ENCODE assay signal across 15 cellular contexts in genomic region chr9:100715100-100715379, GRCh38.
DNase-seq lines count a peak whose midpoint lies in the region; ATAC-seq and TF ChIP-seq lines count a peak whose summit lies in the region.
"Had no signal": no experiment of that assay in that cellular context is flagged by ENCODE, and none has a peak within 500 bp of the region (broad histone marks: within the 10 kb centered on the region; RNA-seq: fewer than 3 reads in every experiment).

No MANE protein-coding gene starts in this region.

- POLR2A ChIA-PET in OCI-LY7 (lab: Charles Lee) = no interaction called here

- BruUV-seq in OCI-LY7 (replicated peaks; lab: Mats Ljungman, UMichigan) = no TSS peak

- intact Hi-C loops in OCI-LY7 (cut with micrococcal nuclease; ENCODE audit: unreplicated experiment) = no loop called here

- H3K4me1 Mint-ChIP-seq in brain = peaks cover 17% of the 10 kb centered on the region
- H3K4me1 Mint-ChIP-seq: IgD-negative memory B cell, T-cell had no signal

- peak; percentile 52 for DNase-seq in NCI-H748 (lab: John Stamatoyannopoulos, UW; ENCODE audit: unreplicated experiment)
- no peak for DNase-seq in NCI-H748 treated with DMSO at 0.1 percent for 48 hours (lab: John Stamatoyannopoulos, UW)
- DNase-seq in retina = peak; percentile 75
- no peak for DNase-seq in NCI-H345 (lab: John Stamatoyannopoulos, UW)
- DNase-seq in OCI-LY7 (ENCODE audit: low spot score) = no peak
- DNase-seq: DMS 273 treated with DMSO at 0.1 percent for 48 hours had no signal

- no peaks in the 10 kb centered on the region for H3K27me3 Mint-ChIP-seq in brain

- peak overlapping the region; percentile 4 to 92 (median 82) for H3K27ac Mint-ChIP-seq in brain
- H3K27ac Mint-ChIP-seq: CD4-positive, alpha-beta T cell; IgD-negative memory B cell; T-cell had no signal

- TF ChIP-seq CTCF in brain (conservative IDR thresholded peaks at IDR 0.05) (no peak), OCI-LY7 (conservative IDR thresholded peaks at IDR 0.05; ENCODE audit: low read length) (no peak)

- H3K4me2 ChIP-seq in OCI-LY7 (ENCODE audit: low read length) = no peak overlapping the region

- H3K9me3 Mint-ChIP-seq in brain = peaks cover 10 to 31% (median 31%) of the 10 kb centered on the region in 5 experiments

- H3K36me3 ChIP-seq in OCI-LY7 (ENCODE audit: insufficient read depth, low read length) = no peaks in the 10 kb centered on the region
- H3K36me3 ChIP-seq: BE2C, SJCRH30 had no signal

- CTCF ChIA-PET in OCI-LY7 (lab: Charles Lee; ENCODE audit: unreplicated experiment) = no interaction called here

- H3K79me2 ChIP-seq in OCI-LY7 (ENCODE audit: insufficient read depth, low read depth, low read length) = no peaks in the 10 kb centered on the region

- H3K9me2 ChIP-seq in OCI-LY7 (ENCODE audit: insufficient read depth, low read length) = no peaks in the 10 kb centered on the region

- no peaks in the 10 kb centered on the region for H3K4me1 ChIP-seq in OCI-LY7 (ENCODE audit: insufficient read depth, low read length, poor library complexity, severe bottlenecking)
- H3K4me1 ChIP-seq: BE2C, Caco-2, SJCRH30 had no signal

- peak overlapping the region in 4 of 5 experiments; percentile 45 to 84 (median 78) for H3K4me3 Mint-ChIP-seq in brain
- H3K4me3 Mint-ChIP-seq: CD4-positive, alpha-beta T cell; T-cell had no signal

- H4K20me1 ChIP-seq in OCI-LY7 (ENCODE audit: insufficient read depth, low read length) = no peaks in the 10 kb centered on the region

- no peaks in the 10 kb centered on the region for H3K9me3 ChIP-seq in OCI-LY7 (ENCODE audit: low read length)
- H3K9me3 ChIP-seq: BE2C, SJCRH30 had no signal

- H3K36me3 Mint-ChIP-seq in brain = peaks cover 7% of the 10 kb centered on the region
- H3K36me3 Mint-ChIP-seq: T-cell had no signal

- ATAC-seq in HG03103 (IDR thresholded peaks at IDR 0.05; ENCODE audit: low read depth, unreplicated experiment) (peak; percentile 11), GM21447 (IDR thresholded peaks at IDR 0.05; ENCODE audit: unreplicated experiment) (no peak)
- ATAC-seq: T-cell had no signal

- no peak overlapping the region for H2AFZ ChIP-seq in OCI-LY7 (ENCODE audit: low read length)

- H3K27ac ChIP-seq in OCI-LY7 (ENCODE audit: low read depth, low read length, poor library complexity, severe bottlenecking) = no peak overlapping the region
- H3K27ac ChIP-seq: SJCRH30 had no signal

- no peak overlapping the region for H3K4me3 ChIP-seq in OCI-LY7 (ENCODE audit: low read depth, low read length, poor library complexity, severe bottlenecking)
- H3K4me3 ChIP-seq: SJCRH30 had no signal

Comparison
In these comparisons a context has a peak if more than half of its experiments do, and no peak if none do; other contexts are left out.
1. DNase-seq: peak in NCI-H748 (single experiment) and retina (single experiment); none in NCI-H748 treated with DMSO at 0.1 percent for 48 hours (single experiment), NCI-H345 (single experiment) and OCI-LY7 (single experiment).